In genomic region chr9:74951725-74952151, GRCh38 we compare ENCODE assay signal across 1 cellular context.
A peak's percentile ranks its signal among the peaks of the same experiment; 100 is the strongest.
TF ChIP-seq lines count a peak whose summit lies in the region.

No MANE protein-coding gene starts in this region.

TF ChIP-seq in K562, 482 proteins besides CTCF, POLR2A, EP300 and RAD21 (continued from another document):
- TF ChIP-seq ESRRA (IDR thresholded peaks at IDR 0.05; ENCODE audit: borderline replicate concordance, low read depth) (no peak), BRCA1 (IDR thresholded peaks at IDR 0.05) (no peak), BRCA1 (CRISPR knock-in tag; IDR thresholded peaks at IDR 0.05) (no peak), RB1 (IDR thresholded peaks at IDR 0.05; ENCODE audit: low read depth) (0 out of 2 replicates have a peak, but pooled peaks have one; percentile 16), SIN3A (IDR thresholded peaks at IDR 0.05; ENCODE audit: borderline replicate concordance in 2 of 2, control insufficient read depth in 1 of 2, low read depth in 2 of 2, low read length in 2 of 2) (0 out of 4 replicates have a peak, but pooled peaks of 1 of the 2 experiments have one; percentile 36), SP1 (CRISPR knock-in tag; IDR thresholded peaks at IDR 0.05) (peak; percentile 5; the same call in 1 of the 2 replicates), RBFOX2 (IDR thresholded peaks at IDR 0.05; ENCODE audit: low read depth, low read length) (no peak), RBM25 (IDR thresholded peaks at IDR 0.05; ENCODE audit: low read depth, low read length, severe bottlenecking) (no peak), HIVEP1 (CRISPR knock-in tag; IDR thresholded peaks at IDR 0.05) (no peak)
